ENCODE assay signal across 35 cellular contexts in genomic region chr22:50723991-50724390, GRCh38. TPM values are rescaled to one million over a fixed set of nuclear protein-coding genes. Genes with fewer than 3 reads are reported as not detected.
DNase-seq lines count a peak whose midpoint lies in the region; ATAC-seq, FAIRE-seq and TF ChIP-seq lines count a peak whose summit lies in the region.
"Had no signal": no experiment of that assay in that cellular context is flagged by ENCODE, and none has a peak within 500 bp of the region (broad histone marks: within the 10 kb centered on the region; RNA-seq: fewer than 3 reads in every experiment).

No MANE protein-coding gene starts in this region.

- H3K4me2 ChIP-seq in OCI-LY7 (ENCODE audit: low read length) = no peak overlapping the region

- H3K4me3 ChIP-seq in OCI-LY7 (ENCODE audit: low read depth, low read length, poor library complexity, severe bottlenecking) (no peak overlapping the region), BE2C (ENCODE audit: low read depth, low read length) (no peak overlapping the region)
- H3K4me3 ChIP-seq: cardiac muscle cell, esophagus muscularis mucosa, right lobe of liver, suprapubic skin had no signal

- H2AFZ ChIP-seq in OCI-LY7 (ENCODE audit: low read length) = no peak overlapping the region

- no peaks in the 10 kb centered on the region for H3K9me3 ChIP-seq in OCI-LY7 (ENCODE audit: low read length)
- H3K9me3 ChIP-seq in BE2C = no peaks in the 10 kb centered on the region; the same call in 1 of the 2 replicates
- H3K9me3 ChIP-seq: esophagus muscularis mucosa, heart right ventricle, right lobe of liver, suprapubic skin had no signal

- peaks cover 21% of the 10 kb centered on the region for H3K4me1 ChIP-seq in OCI-LY7 (ENCODE audit: insufficient read depth, low read length, poor library complexity, severe bottlenecking)
- H3K4me1 ChIP-seq in BE2C = no peaks in the 10 kb centered on the region
- H3K4me1 ChIP-seq: foreskin keratinocyte, right lobe of liver had no signal

- CTCF ChIA-PET in OCI-LY7 (lab: Charles Lee; ENCODE audit: unreplicated experiment) = no interaction called here

- no TSS peak for BruUV-seq in OCI-LY7 (replicated peaks; lab: Mats Ljungman, UMichigan)

- no peaks in the 10 kb centered on the region for H3K79me2 ChIP-seq in OCI-LY7 (ENCODE audit: insufficient read depth, low read depth, low read length)

- no peaks in the 10 kb centered on the region for H4K20me1 ChIP-seq in OCI-LY7 (ENCODE audit: insufficient read depth, low read length)

- DNase-seq in Right ventricle myocardium inferior (ENCODE audit: missing footprints) (peak; percentile 11), left ventricle myocardium superior (no peak), OCI-LY7 (ENCODE audit: low spot score) (peak; percentile 37), germinal center (ENCODE audit: low spot score) (peak; percentile 33), NK-92 (lab: John Stamatoyannopoulos, UW; ENCODE audit: unreplicated experiment) (no peak), pons (ENCODE audit: low spot score) (no peak), BE2C (no peak), GM19239 (ENCODE audit: insufficient read length, low spot score) (no peak)
- DNase-seq: activated CD8-positive, alpha-beta T cell treated with anti-CD3 and anti-CD28 coated beads for 36 hours; AML-193; anterior cingulate cortex; cortex of kidney; foreskin keratinocyte; heart right ventricle; left cardiac atrium; mesenchymal stem cell; MV-4-11; NCI-H1694; NCI-H2171; NCI-H510A treated with DMSO at 0.1 percent for 48 hours; stimulated activated CD4-positive, alpha-beta T cell treated with anti-CD3 and anti-CD28 coated beads, Interleukin-4, amount 100 ng/mL, for 24 hours had no signal

- H3K27me3 ChIP-seq in BE2C = peaks cover 25% of the 10 kb centered on the region
- H3K27me3 ChIP-seq: right lobe of liver had no signal

- TF ChIP-seq CTCF in OCI-LY7 (conservative IDR thresholded peaks at IDR 0.05; ENCODE audit: low read length) (no peak), BE2C (IDR thresholded peaks at IDR 0.05; ENCODE audit: low read depth, low read length) (no peak)

- no peaks in the 10 kb centered on the region for H3K9me2 ChIP-seq in OCI-LY7 (ENCODE audit: insufficient read depth, low read length)

- POLR2A ChIA-PET in OCI-LY7 (lab: Charles Lee) = no interaction called here

- no peak for FAIRE-seq in GM19239 (lab: Jason Lieb, UNC)
- FAIRE-seq: A204.1, HTR-8/SVneo, TTC549 had no signal

- H3K27ac ChIP-seq in OCI-LY7 (ENCODE audit: low read depth, low read length, poor library complexity, severe bottlenecking) = no peak overlapping the region
- H3K27ac ChIP-seq: cardiac muscle cell, esophagus muscularis mucosa, foreskin keratinocyte, right lobe of liver, suprapubic skin had no signal

- H3K36me3 ChIP-seq in OCI-LY7 (ENCODE audit: insufficient read depth, low read length) (no peaks in the 10 kb centered on the region), BE2C (no peaks in the 10 kb centered on the region)
- H3K36me3 ChIP-seq: cardiac muscle cell, suprapubic skin had no signal

- intact Hi-C loops in Right ventricle myocardium inferior (cut with DNase I) = no loop called here
- intact Hi-C loops in left ventricle myocardium superior (cut with micrococcal nuclease) = no loop called here
- intact Hi-C loops in OCI-LY7 (cut with micrococcal nuclease; ENCODE audit: unreplicated experiment) = no loop called here

- no peak for ATAC-seq in Right ventricle myocardium inferior
- no peak for ATAC-seq in left ventricle myocardium superior
- ATAC-seq: activated CD4-positive, CD25-positive, alpha-beta regulatory T cell treated with anti-CD3 and anti-CD28 coated beads, Interleukin-2, amount 50 U/mL, for 24 hours; activated CD8-positive, alpha-beta T cell treated with anti-CD3 and anti-CD28 coated beads for 36 hours; foreskin keratinocyte; HCT116; heart right ventricle; left cardiac atrium; right lobe of liver; stimulated activated effector memory CD8-positive, alpha-beta T cell treated with anti-CD3 and anti-CD28 coated beads, Interleukin-12 subunit alpha, Interleukin-12 subunit beta, amount 100 ng/mL, for 72 hours had no signal

RNA-seq across cellular contexts. Expression of gene ACR, which starts 14.0 kb away (rescaled TPM):
- total RNA-seq in Right ventricle myocardium inferior = 0.27 TPM
- not detected for total RNA-seq in left ventricle myocardium superior
- not detected in 2 replicates for total RNA-seq in OCI-LY7 (2014; rRNA removed; shearing (Covaris generic))
- total RNA-seq in OCI-LY7 (2022) = not detected in 2 replicates
- not detected for polyA plus RNA-seq in BE2C (2012; ENCODE audit: insufficient read depth, insufficient read length, low read depth)
- total RNA-seq: activated CD8-positive, alpha-beta T cell treated with anti-CD3 and anti-CD28 coated beads for 36 hours; activated T-helper 2 cell treated with anti-CD3 and anti-CD28 coated beads, Interferon-gamma antibody, Interleukin-2, Interleukin-4, amounts not matched to agents 10 μg/mL and 5 μg/mL and 100 μg/mL, durations not matched to agents 14 hours and 24 hours and 36 hours; foreskin keratinocyte; RPMI7951; SK-MEL-5; suprapubic skin; T-helper 1 cell treated with Interleukin-12 subunit alpha and Interleukin-12 subunit beta and Interleukin-4 antibody, amounts not matched to agents 30 ng/mL and 1 ng/mL, for 36 hours had no signal
- polyA plus RNA-seq: cardiac muscle cell, foreskin keratinocyte had no signal

RNA-seq across cellular contexts. Expression of gene SHANK3, which starts 51.4 kb away (rescaled TPM):
- total RNA-seq in Right ventricle myocardium inferior = 22.2 TPM
- total RNA-seq in left ventricle myocardium superior = 22.9 TPM
- not detected in 2 replicates for total RNA-seq in OCI-LY7 (2014; rRNA removed; shearing (Covaris generic))
- total RNA-seq in OCI-LY7 (2022) = 0.07 and 0.15 TPM in 2 replicates
- polyA plus RNA-seq in BE2C (2012; ENCODE audit: insufficient read depth, insufficient read length, low read depth) = 3.3 TPM
- total RNA-seq: T-helper 1 cell treated with Interleukin-12 subunit alpha and Interleukin-12 subunit beta and Interleukin-4 antibody, amounts not matched to agents 30 ng/mL and 1 ng/mL, for 36 hours had no signal

RNA-seq across cellular contexts. Expression of gene RABL2B, which starts 59.4 kb away (rescaled TPM):
- total RNA-seq in Right ventricle myocardium inferior = 6.8 TPM
- total RNA-seq in left ventricle myocardium superior = 6.7 TPM
- 7.6 and 13.9 TPM in 2 replicates for total RNA-seq in OCI-LY7 (2014; rRNA removed; shearing (Covaris generic))
- total RNA-seq in OCI-LY7 (2022) = 26.0 and 26.2 TPM in 2 replicates
- 34.0 TPM for polyA plus RNA-seq in BE2C (2012; ENCODE audit: insufficient read depth, insufficient read length, low read depth)

Comparison
In these comparisons a context has a peak if more than half of its experiments do, and no peak if none do; other contexts are left out.
1. DNase-seq: peak in Right ventricle myocardium inferior (single experiment), OCI-LY7 (single experiment) and germinal center (single experiment); none in left ventricle myocardium superior (single experiment), NK-92 (single experiment), pons (single experiment), BE2C (single experiment) and GM19239 (single experiment).
2. RNA of gene SHANK3, which starts 51.4 kb away (total RNA-seq): 22.9 TPM in left ventricle myocardium superior (single experiment) and 22.2 TPM in Right ventricle myocardium inferior (single experiment); 0.07 to 0.15 TPM in OCI-LY7; every median in the first group is over 10 times any median in the second.